ENCODE assay signal across 9 cellular contexts in the genomic region with DNA sequence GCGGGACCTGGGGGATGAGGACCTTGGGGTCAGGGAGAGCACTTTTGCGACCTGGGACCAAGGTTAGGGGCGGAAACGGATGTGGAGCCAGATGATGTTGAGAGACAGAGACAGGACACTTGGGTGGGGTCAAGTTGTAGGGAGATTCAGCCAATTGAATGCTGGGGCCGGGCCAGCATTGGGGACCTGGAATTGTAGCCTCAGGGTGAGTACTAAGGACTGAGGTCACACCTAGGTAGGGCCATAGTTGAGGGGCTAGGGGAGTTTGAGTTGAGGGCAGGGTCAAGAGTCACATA. TPM values are rescaled to one million over a fixed set of nuclear protein-coding genes. Genes with fewer than 3 reads are reported as not detected.
DNase-seq lines count a peak whose midpoint lies in the region; ATAC-seq and TF ChIP-seq lines count a peak whose summit lies in the region.
"Had no signal": no experiment of that assay in that cellular context is flagged by ENCODE, and none has a peak within 500 bp of the region (broad histone marks: within the 10 kb centered on the region; RNA-seq: fewer than 3 reads in every experiment).

No MANE protein-coding gene starts in this region.

- H3K4me3 ChIP-seq in left ventricle myocardium inferior (peak overlapping the region; percentile 99), astrocyte of the spinal cord (ENCODE audit: low read depth, low read length) (peak overlapping the region; percentile 52), urinary bladder (ENCODE audit: low read depth, low read length) (peak overlapping the region; percentile 30)

- H3K27ac ChIP-seq in left ventricle myocardium inferior (replicated peaks) = peak overlapping the region; percentile 100
- H3K27ac ChIP-seq in urinary bladder (ENCODE audit: low read depth) = no peak overlapping the region

- H3K27ac Mint-ChIP-seq in memory B cell = peak overlapping the region; percentile 96

- H3K9me3 Mint-ChIP-seq in memory B cell = no peaks in the 10 kb centered on the region

- H3K4me1 ChIP-seq in left ventricle myocardium inferior (peaks cover 22% of the 10 kb centered on the region), urinary bladder (ENCODE audit: insufficient read depth) (no peaks in the 10 kb centered on the region)

- in situ Hi-C loops in astrocyte of the spinal cord (cut with HindIII; ENCODE audit: low sequenced_read_pairs) = no loop called here

- H3K9me3 ChIP-seq in left ventricle myocardium inferior (replicated peaks) = no peaks in the 10 kb centered on the region

- peaks cover 13% of the 10 kb centered on the region for H3K4me1 Mint-ChIP-seq in memory B cell

- H3K4me3 Mint-ChIP-seq in memory B cell = peak overlapping the region; percentile 96

- H3K36me3 ChIP-seq in left ventricle myocardium inferior = peaks cover 19% of the 10 kb centered on the region
- no peaks in the 10 kb centered on the region for H3K36me3 ChIP-seq in urinary bladder (ENCODE audit: insufficient read depth)

- intact Hi-C loops in left ventricle myocardium inferior (cut with micrococcal nuclease) = no loop called here
- intact Hi-C loops in cardiac septum (cut with DNase I) = loop anchor here (2.0 to 5.0 kb wide), 3 partner anchors 19 to 365 kb away; a partner anchor contains a TSS

- 26% methylated on average over 5 of the region's 5 CpGs for WGBS in urinary bladder

- H3K27me3 ChIP-seq in left ventricle myocardium inferior (ENCODE audit: low read depth) = no peaks in the 10 kb centered on the region

- TF ChIP-seq CTCF in left ventricle myocardium inferior (IDR thresholded peaks at IDR 0.05; ENCODE audit: borderline replicate concordance) = no peak
- no peak for TF ChIP-seq CTCF in astrocyte of the spinal cord (IDR thresholded peaks at IDR 0.05; ENCODE audit: low read depth, low read length)

- H3K27me3 Mint-ChIP-seq in memory B cell = no peaks in the 10 kb centered on the region

- ATAC-seq in memory B cell (ENCODE audit: low read depth) (no peak), HG03135 (IDR thresholded peaks at IDR 0.05; ENCODE audit: unreplicated experiment) (no peak), HG02981 (IDR thresholded peaks at IDR 0.05; ENCODE audit: unreplicated experiment) (no peak)

- DNase-seq in left ventricle myocardium inferior (no peak), cardiac septum (ENCODE audit: low spot score) (no peak), astrocyte of the spinal cord (ENCODE audit: low read depth, low spot score) (no peak), memory B cell (ENCODE audit: low spot score in 2 of 2) (no peak), C1 segment of cervical spinal cord (lab: John Stamatoyannopoulos, UW) (no peak)

- peaks cover 6% of the 10 kb centered on the region for H3K36me3 Mint-ChIP-seq in memory B cell

RNA-seq across cellular contexts. Expression of a gene that starts 1.2 kb away (rescaled TPM):
- total RNA-seq in left ventricle myocardium inferior (142 TPM), cardiac septum (130 TPM), urinary bladder (38.4 TPM)
- polyA plus RNA-seq in urinary bladder = 77.4 TPM

RNA-seq across cellular contexts. Expression of a gene that starts 2.0 kb away (rescaled TPM):
- total RNA-seq in left ventricle myocardium inferior (1.2 TPM), cardiac septum (0.70 TPM), urinary bladder (1.4 TPM)
- polyA plus RNA-seq in urinary bladder = 0.94 TPM

RNA-seq across cellular contexts. Expression of a gene that starts 12.4 kb away (rescaled TPM):
- total RNA-seq in left ventricle myocardium inferior (72.3 TPM), cardiac septum (59.3 TPM), urinary bladder (20.6 TPM)
- polyA plus RNA-seq in urinary bladder = 91.7 TPM

RNA-seq across cellular contexts. Expression of a gene that starts 19.2 kb away (rescaled TPM):
- total RNA-seq in left ventricle myocardium inferior = 33.8 TPM
- total RNA-seq in cardiac septum = 30.9 TPM
- total RNA-seq in urinary bladder = 24.4 TPM
- 53.2 TPM for polyA plus RNA-seq in urinary bladder

RNA-seq across cellular contexts. Expression of a gene that starts 40.3 kb away (rescaled TPM):
- total RNA-seq in left ventricle myocardium inferior (not detected), cardiac septum (not detected), urinary bladder (not detected)
- polyA plus RNA-seq in urinary bladder = 0.11 TPM
- total RNA-seq: pulmonary artery endothelial cell had no signal

Comparison
In these comparisons a context has a peak if more than half of its experiments do, and no peak if none do; other contexts are left out.
1. H3K4me3 ChIP-seq: peak in every context shown above with its lines; median percentile 99 in left ventricle myocardium inferior; 52 in astrocyte of the spinal cord; 30 in urinary bladder.